1 cellular context compared by ENCODE assay signal in the genomic region with DNA sequence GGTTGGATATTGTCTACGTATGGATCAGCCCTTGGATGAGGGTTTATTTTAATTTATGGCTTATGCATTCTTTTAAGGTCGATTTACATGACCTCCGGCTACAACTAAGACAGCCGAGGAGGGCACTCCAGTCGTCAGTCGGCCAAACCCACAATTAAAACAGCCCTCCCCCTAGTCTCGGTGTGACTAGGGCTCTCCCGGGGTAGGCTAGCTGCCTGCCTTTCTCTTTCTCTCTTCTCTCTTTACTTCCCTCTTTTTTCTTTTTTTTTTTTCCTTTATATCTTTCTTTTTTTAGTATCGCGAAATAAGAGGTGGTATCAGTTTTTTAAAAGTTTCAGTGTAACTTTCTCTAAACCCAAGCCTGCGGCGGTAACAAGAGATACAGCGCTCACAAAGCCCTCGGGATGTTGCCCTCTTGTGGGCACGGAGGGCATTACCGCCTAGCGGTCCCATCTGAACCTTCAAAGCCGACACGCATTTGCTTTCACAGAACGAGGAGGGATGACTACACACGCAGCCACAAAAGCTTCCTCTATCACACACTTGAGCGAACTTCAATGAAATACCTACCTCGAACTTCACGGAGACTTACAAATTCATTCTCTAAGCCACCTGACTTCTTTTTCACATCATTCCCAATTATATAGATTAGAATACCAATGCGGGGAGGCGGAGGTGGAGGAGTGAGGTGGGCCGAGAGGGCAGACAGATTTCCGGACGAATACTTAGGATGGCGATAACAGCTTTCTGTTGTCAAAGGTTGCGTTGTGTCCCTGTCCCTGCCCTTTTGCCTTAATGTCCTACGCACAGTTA.
TF ChIP-seq lines count a peak whose summit lies in the region.

No MANE protein-coding gene starts in this region.

TF ChIP-seq in HepG2, 621 proteins besides CTCF, POLR2A, EP300 and RAD21 (continued from another document and continues in another):
- TF ChIP-seq, protein P1, sequence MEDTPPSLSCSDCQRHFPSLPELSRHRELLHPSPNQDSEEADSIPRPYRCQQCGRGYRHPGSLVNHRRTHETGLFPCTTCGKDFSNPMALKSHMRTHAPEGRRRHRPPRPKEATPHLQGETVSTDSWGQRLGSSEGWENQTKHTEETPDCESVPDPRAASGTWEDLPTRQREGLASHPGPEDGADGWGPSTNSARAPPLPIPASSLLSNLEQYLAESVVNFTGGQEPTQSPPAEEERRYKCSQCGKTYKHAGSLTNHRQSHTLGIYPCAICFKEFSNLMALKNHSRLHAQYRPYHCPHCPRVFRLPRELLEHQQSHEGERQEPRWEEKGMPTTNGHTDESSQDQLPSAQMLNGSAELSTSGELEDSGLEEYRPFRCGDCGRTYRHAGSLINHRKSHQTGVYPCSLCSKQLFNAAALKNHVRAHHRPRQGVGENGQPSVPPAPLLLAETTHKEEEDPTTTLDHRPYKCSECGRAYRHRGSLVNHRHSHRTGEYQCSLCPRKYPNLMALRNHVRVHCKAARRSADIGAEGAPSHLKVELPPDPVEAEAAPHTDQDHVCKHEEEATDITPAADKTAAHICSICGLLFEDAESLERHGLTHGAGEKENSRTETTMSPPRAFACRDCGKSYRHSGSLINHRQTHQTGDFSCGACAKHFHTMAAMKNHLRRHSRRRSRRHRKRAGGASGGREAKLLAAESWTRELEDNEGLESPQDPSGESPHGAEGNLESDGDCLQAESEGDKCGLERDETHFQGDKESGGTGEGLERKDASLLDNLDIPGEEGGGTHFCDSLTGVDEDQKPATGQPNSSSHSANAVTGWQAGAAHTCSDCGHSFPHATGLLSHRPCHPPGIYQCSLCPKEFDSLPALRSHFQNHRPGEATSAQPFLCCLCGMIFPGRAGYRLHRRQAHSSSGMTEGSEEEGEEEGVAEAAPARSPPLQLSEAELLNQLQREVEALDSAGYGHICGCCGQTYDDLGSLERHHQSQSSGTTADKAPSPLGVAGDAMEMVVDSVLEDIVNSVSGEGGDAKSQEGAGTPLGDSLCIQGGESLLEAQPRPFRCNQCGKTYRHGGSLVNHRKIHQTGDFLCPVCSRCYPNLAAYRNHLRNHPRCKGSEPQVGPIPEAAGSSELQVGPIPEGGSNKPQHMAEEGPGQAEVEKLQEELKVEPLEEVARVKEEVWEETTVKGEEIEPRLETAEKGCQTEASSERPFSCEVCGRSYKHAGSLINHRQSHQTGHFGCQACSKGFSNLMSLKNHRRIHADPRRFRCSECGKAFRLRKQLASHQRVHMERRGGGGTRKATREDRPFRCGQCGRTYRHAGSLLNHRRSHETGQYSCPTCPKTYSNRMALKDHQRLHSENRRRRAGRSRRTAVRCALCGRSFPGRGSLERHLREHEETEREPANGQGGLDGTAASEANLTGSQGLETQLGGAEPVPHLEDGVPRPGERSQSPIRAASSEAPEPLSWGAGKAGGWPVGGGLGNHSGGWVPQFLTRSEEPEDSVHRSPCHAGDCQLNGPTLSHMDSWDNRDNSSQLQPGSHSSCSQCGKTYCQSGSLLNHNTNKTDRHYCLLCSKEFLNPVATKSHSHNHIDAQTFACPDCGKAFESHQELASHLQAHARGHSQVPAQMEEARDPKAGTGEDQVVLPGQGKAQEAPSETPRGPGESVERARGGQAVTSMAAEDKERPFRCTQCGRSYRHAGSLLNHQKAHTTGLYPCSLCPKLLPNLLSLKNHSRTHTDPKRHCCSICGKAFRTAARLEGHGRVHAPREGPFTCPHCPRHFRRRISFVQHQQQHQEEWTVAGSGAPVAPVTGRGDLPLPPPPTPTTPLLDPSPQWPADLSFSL (CRISPR knock-in tag; IDR thresholded peaks at IDR 0.05): no peak
- TF ChIP-seq SAP130 (CRISPR knock-in tag; IDR thresholded peaks at IDR 0.05; ENCODE audit: low read depth) (peak; percentile 29; the same call in 1 of the 2 replicates), ZSCAN31 (CRISPR knock-in tag; IDR thresholded peaks at IDR 0.05; ENCODE audit: low read depth) (0 out of 2 replicates have a peak, but pooled peaks have one; percentile 52), KLF9 (CRISPR knock-in tag; IDR thresholded peaks at IDR 0.05; ENCODE audit: low read depth) (no peak), KDM2A (CRISPR knock-in tag; IDR thresholded peaks at IDR 0.05; ENCODE audit: borderline replicate concordance, low read depth) (peak; percentile 82), GATAD1 (CRISPR knock-in tag; IDR thresholded peaks at IDR 0.05) (0 out of 2 replicates have a peak, but pooled peaks have one; percentile 26), HNF1B (CRISPR knock-in tag; IDR thresholded peaks at IDR 0.05) (0 out of 2 replicates have a peak, but pooled peaks have one; percentile 26), ZNF335 (CRISPR knock-in tag; IDR thresholded peaks at IDR 0.05) (no peak), ZFP90 (CRISPR knock-in tag; IDR thresholded peaks at IDR 0.05; ENCODE audit: borderline replicate concordance) (no peak), CBX5 (CRISPR knock-in tag; IDR thresholded peaks at IDR 0.05; ENCODE audit: borderline replicate concordance) (peak; percentile 32; the same call in 1 of the 2 replicates), ZNF564 (CRISPR knock-in tag; IDR thresholded peaks at IDR 0.05) (peak; percentile 94), ZHX2 (IDR thresholded peaks at IDR 0.05; ENCODE audit: low read depth) (no peak), ZHX2 (CRISPR knock-in tag; IDR thresholded peaks at IDR 0.05; ENCODE audit: borderline replicate concordance) (no peak), ZNF101 (CRISPR knock-in tag; IDR thresholded peaks at IDR 0.05; ENCODE audit: borderline replicate concordance, low read depth) (no peak), SIX4 (CRISPR knock-in tag; IDR thresholded peaks at IDR 0.05) (no peak), ZNF644 (CRISPR knock-in tag; IDR thresholded peaks at IDR 0.05; ENCODE audit: low read depth) (no peak), RXRB (CRISPR knock-in tag; IDR thresholded peaks at IDR 0.05; ENCODE audit: borderline replicate concordance) (0 out of 2 replicates have a peak, but pooled peaks have one; percentile 17), ZNF619 (CRISPR knock-in tag; IDR thresholded peaks at IDR 0.05) (no peak), ZNF263 (CRISPR knock-in tag; IDR thresholded peaks at IDR 0.05) (peak; percentile 88), SPEN (CRISPR knock-in tag; IDR thresholded peaks at IDR 0.05; ENCODE audit: low read depth) (no peak), ZNF136 (CRISPR knock-in tag; IDR thresholded peaks at IDR 0.05; ENCODE audit: low read depth) (no peak), HDAC1 (CRISPR knock-in tag; IDR thresholded peaks at IDR 0.05) (0 out of 2 replicates have a peak, but pooled peaks have one; percentile 16), RFX3 (CRISPR knock-in tag; IDR thresholded peaks at IDR 0.05) (no peak), TBL1XR1 (IDR thresholded peaks at IDR 0.05; ENCODE audit: borderline replicate concordance, low read length, partially characterized antibody) (no peak), ISL2 (CRISPR knock-in tag; IDR thresholded peaks at IDR 0.05) (no peak), ZNF10 (CRISPR knock-in tag; IDR thresholded peaks at IDR 0.05; ENCODE audit: borderline replicate concordance, low read depth) (no peak), ZMYM4 (CRISPR knock-in tag; IDR thresholded peaks at IDR 0.05) (peak; percentile 44; the same call in 1 of the 2 replicates), ZNF446 (CRISPR knock-in tag; IDR thresholded peaks at IDR 0.05) (no peak), MTF2 (CRISPR knock-in tag; IDR thresholded peaks at IDR 0.05; ENCODE audit: borderline replicate concordance) (peak; percentile 66; the same call in 1 of the 2 replicates), ZNF850 (CRISPR knock-in tag; conservative IDR thresholded peaks at IDR 0.05) (no peak), XRCC5 (optimal IDR thresholded peaks at IDR 0.05; ENCODE audit: low read length) (peak; percentile 77), ZBTB7A (CRISPR knock-in tag; IDR thresholded peaks at IDR 0.05) (no peak), POGZ (CRISPR knock-in tag; IDR thresholded peaks at IDR 0.05) (peak; percentile 45; the same call in 1 of the 2 replicates)
- TF ChIP-seq, protein P2, sequence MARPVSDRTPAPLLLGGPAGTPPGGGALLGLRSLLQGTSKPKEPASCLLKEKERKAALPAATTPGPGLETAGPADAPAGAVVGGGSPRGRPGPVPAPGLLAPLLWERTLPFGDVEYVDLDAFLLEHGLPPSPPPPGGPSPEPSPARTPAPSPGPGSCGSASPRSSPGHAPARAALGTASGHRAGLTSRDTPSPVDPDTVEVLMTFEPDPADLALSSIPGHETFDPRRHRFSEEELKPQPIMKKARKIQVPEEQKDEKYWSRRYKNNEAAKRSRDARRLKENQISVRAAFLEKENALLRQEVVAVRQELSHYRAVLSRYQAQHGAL (CRISPR knock-in tag; IDR thresholded peaks at IDR 0.05; ENCODE audit: not compliant biosample characterization): no peak
- TF ChIP-seq, protein P3, sequence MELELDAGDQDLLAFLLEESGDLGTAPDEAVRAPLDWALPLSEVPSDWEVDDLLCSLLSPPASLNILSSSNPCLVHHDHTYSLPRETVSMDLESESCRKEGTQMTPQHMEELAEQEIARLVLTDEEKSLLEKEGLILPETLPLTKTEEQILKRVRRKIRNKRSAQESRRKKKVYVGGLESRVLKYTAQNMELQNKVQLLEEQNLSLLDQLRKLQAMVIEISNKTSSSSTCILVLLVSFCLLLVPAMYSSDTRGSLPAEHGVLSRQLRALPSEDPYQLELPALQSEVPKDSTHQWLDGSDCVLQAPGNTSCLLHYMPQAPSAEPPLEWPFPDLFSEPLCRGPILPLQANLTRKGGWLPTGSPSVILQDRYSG (CRISPR knock-in tag; IDR thresholded peaks at IDR 0.05): no peak
- TF ChIP-seq, protein P4, sequence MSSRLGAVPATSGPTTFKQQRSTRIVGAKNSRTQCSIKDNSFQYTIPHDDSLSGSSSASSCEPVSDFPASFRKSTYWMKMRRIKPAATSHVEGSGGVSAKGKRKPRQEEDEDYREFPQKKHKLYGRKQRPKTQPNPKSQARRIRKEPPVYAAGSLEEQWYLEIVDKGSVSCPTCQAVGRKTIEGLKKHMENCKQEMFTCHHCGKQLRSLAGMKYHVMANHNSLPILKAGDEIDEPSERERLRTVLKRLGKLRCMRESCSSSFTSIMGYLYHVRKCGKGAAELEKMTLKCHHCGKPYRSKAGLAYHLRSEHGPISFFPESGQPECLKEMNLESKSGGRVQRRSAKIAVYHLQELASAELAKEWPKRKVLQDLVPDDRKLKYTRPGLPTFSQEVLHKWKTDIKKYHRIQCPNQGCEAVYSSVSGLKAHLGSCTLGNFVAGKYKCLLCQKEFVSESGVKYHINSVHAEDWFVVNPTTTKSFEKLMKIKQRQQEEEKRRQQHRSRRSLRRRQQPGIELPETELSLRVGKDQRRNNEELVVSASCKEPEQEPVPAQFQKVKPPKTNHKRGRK (CRISPR knock-in tag; IDR thresholded peaks at IDR 0.05): 0 out of 2 replicates have a peak, but pooled peaks have one; percentile 50
- TF ChIP-seq, protein P5, sequence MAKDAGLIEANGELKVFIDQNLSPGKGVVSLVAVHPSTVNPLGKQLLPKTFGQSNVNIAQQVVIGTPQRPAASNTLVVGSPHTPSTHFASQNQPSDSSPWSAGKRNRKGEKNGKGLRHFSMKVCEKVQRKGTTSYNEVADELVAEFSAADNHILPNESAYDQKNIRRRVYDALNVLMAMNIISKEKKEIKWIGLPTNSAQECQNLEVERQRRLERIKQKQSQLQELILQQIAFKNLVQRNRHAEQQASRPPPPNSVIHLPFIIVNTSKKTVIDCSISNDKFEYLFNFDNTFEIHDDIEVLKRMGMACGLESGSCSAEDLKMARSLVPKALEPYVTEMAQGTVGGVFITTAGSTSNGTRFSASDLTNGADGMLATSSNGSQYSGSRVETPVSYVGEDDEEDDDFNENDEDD (CRISPR knock-in tag; IDR thresholded peaks at IDR 0.05; ENCODE audit: borderline replicate concordance): peak; percentile 20; the same call in 1 of the 2 replicates
